ENCODE assay signal across 13 cellular contexts in the genomic region with DNA sequence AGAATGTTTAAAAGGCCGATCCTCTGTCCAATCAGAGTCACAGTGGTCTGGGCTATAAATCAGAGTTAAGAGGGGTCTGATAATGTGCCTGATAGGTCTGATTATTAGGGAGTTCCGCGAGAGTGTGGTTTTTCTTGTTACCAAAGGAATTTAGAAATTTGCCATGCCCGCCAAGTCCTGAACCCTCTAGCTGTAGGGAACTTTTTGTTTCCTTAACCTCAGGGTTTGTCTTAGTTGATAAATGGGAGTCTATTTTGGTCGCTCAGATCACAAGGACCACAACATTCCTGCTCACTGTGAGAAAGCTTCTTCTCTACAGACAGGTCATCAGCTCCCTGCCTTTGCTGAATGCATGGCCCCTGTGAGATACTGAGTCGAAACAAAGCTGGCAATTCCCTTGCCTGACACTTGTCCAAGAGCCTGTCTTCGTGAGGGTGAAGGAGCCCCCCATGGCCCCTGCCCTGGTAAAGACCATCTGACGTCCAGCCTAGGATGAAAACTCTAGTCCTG.
DNase-seq lines count a peak whose midpoint lies in the region; ATAC-seq and TF ChIP-seq lines count a peak whose summit lies in the region.
"Had no signal": no experiment of that assay in that cellular context is flagged by ENCODE, and none has a peak within 500 bp of the region (broad histone marks: within the 10 kb centered on the region; RNA-seq: fewer than 3 reads in every experiment).

No MANE protein-coding gene starts in this region.

- intact Hi-C loops in left lung (cut with DNase I), result no loop called here

- no peak overlapping the region for H4K8ac ChIP-seq in H9 (replicated peaks; ENCODE audit: insufficient read length, low read depth, low read length)

- no peak overlapping the region for H4K91ac ChIP-seq in H9 (ENCODE audit: insufficient read length, low read depth, low read length)

- H3K79me1 ChIP-seq in H9 (ENCODE audit: insufficient read depth, low read depth, low read length, poor library complexity, severe bottlenecking), result no peaks in the 10 kb centered on the region

- H2BK20ac ChIP-seq in H9 (ENCODE audit: low read depth, low read length, poor library complexity, severe bottlenecking), result no peak overlapping the region

- H3K4me2 ChIP-seq in hepatocyte (peak overlapping the region; percentile 53), H9 (ENCODE audit: insufficient read depth, insufficient read length, low read length) (no peak overlapping the region)
- H3K4me2 ChIP-seq: GM23338 had no signal

- H3K27me3 Mint-ChIP-seq in nephron progenitor cell (ENCODE audit: low read depth, poor library complexity) (no peaks in the 10 kb centered on the region), H9 (ENCODE audit: low read depth) (no peaks in the 10 kb centered on the region)

- no peak overlapping the region for H2AK5ac ChIP-seq in H9 (ENCODE audit: insufficient read length, low read length)

- H3K9me3 ChIP-seq in hepatocyte (ENCODE audit: low read depth), result no peaks in the 10 kb centered on the region
- H3K9me3 ChIP-seq in left lung, result no peaks in the 10 kb centered on the region
- no peaks in the 10 kb centered on the region for H3K9me3 ChIP-seq in H9 (ENCODE audit: control insufficient read depth, low read depth, low read length)
- H3K9me3 ChIP-seq: HAP-1 had no signal

- TF ChIP-seq CTCF in hepatocyte (IDR thresholded peaks at IDR 0.05; ENCODE audit: poor library complexity), result no peak
- no peak for TF ChIP-seq CTCF in nephron progenitor cell (IDR thresholded peaks at IDR 0.05)
- no peak for TF ChIP-seq CTCF in left lung (IDR thresholded peaks at IDR 0.05)
- no peak for TF ChIP-seq CTCF in H9 (conservative IDR thresholded peaks at IDR 0.05)

- H3T11ph ChIP-seq in H9 (ENCODE audit: low read length), result no peak overlapping the region

- 19% methylated on average over 8 of the region's 8 CpGs for WGBS in hepatocyte (ENCODE audit: low lambda C conversion rate, missing lambda C conversion rate)
- WGBS in H9 (ENCODE audit: extremely low coverage, insufficient read length, low lambda C conversion rate), result no CpG with 5 or more reads among the region's 8 CpGs

- no peak overlapping the region for H2BK15ac ChIP-seq in H9 (ENCODE audit: low read depth, low read length)

- H2BK5ac ChIP-seq in H9 (ENCODE audit: insufficient read length, low read length), result no peak overlapping the region

- H3K9me3 Mint-ChIP-seq in nephron progenitor cell (peaks cover 7% of the 10 kb centered on the region), H9 (no peaks in the 10 kb centered on the region; a peak in 2 of 5 replicates)
- H3K9me3 Mint-ChIP-seq: CD4-positive, alpha-beta T cell had no signal

- H3K18ac ChIP-seq in H9 (ENCODE audit: insufficient read length, low read depth, low read length), result no peak overlapping the region

- H3K79me2 ChIP-seq in hepatocyte (no peaks in the 10 kb centered on the region), H9 (ENCODE audit: insufficient read depth, low read length) (no peaks in the 10 kb centered on the region)

- H3K4me3 ChIP-seq in hepatocyte, result no peak overlapping the region
- H3K4me3 ChIP-seq in left lung, result no peak overlapping the region
- H3K4me3 ChIP-seq: GM23338, HAP-1 had no signal

- H3K4me1 ChIP-seq in hepatocyte (ENCODE audit: insufficient read depth) (peaks cover 29% of the 10 kb centered on the region), left lung (no peaks in the 10 kb centered on the region), H9 (ENCODE audit: insufficient read depth, low read length) (no peaks in the 10 kb centered on the region)
- H3K4me1 ChIP-seq: HAP-1 had no signal

- no peak for ATAC-seq in left lung
- no peak for ATAC-seq in esophagus mucosa
- no peak for ATAC-seq in GM18867 (IDR thresholded peaks at IDR 0.05; ENCODE audit: unreplicated experiment)
- ATAC-seq: GM23338 had no signal

- peaks cover 39% of the 10 kb centered on the region for H3K4me1 Mint-ChIP-seq in nephron progenitor cell
- no peaks in the 10 kb centered on the region for H3K4me1 Mint-ChIP-seq in H9
- H3K4me1 Mint-ChIP-seq: B cell, GM23338 had no signal

- peaks cover 2% of the 10 kb centered on the region for H3K23me2 ChIP-seq in H9 (ENCODE audit: insufficient read length, low read depth, low read length, poor library complexity, severe bottlenecking)

- no peak overlapping the region for H3K23ac ChIP-seq in H9 (ENCODE audit: insufficient read length, low read depth, low read length)

- H2AFZ ChIP-seq in hepatocyte, result no peak overlapping the region
- no peak overlapping the region for H2AFZ ChIP-seq in H9 (ENCODE audit: low read length)
- H2AFZ ChIP-seq: GM23338 had no signal

- H4K20me1 ChIP-seq in hepatocyte (ENCODE audit: insufficient read depth, poor library complexity, severe bottlenecking) (no peaks in the 10 kb centered on the region), H9 (ENCODE audit: control insufficient read depth, insufficient read depth, insufficient read length) (no peaks in the 10 kb centered on the region)

- H3K56ac ChIP-seq in H9 (ENCODE audit: insufficient read length, low read depth, low read length), result no peak overlapping the region

- DNase-seq in SW480 (ENCODE audit: low spot score) (peak; percentile 7), hepatocyte (ENCODE audit: low spot score) (no peak), nephron progenitor cell (no peak), left lung (no peak), H9 (no peak)
- DNase-seq: C1 segment of cervical spinal cord; CD4-positive, alpha-beta T cell; DMS79 had no signal

- H3K27ac Mint-ChIP-seq in nephron progenitor cell (peak overlapping the region; percentile 58), H9 (no peak overlapping the region)
- H3K27ac Mint-ChIP-seq: B cell; CD4-positive, alpha-beta T cell; GM23338 had no signal

- H3K9me2 ChIP-seq in hepatocyte (replicated peaks; ENCODE audit: insufficient read depth), result no peaks in the 10 kb centered on the region

- peak overlapping the region; percentile 37 for H3K27ac ChIP-seq in hepatocyte
- no peak overlapping the region for H3K27ac ChIP-seq in left lung
- H3K27ac ChIP-seq in H9 (ENCODE audit: insufficient read length, low read depth, low read length), result no peak overlapping the region

- H3K36me3 ChIP-seq in hepatocyte (replicated peaks; ENCODE audit: insufficient read depth, low read depth), result no peaks in the 10 kb centered on the region
- H3K36me3 ChIP-seq in left lung, result no peaks in the 10 kb centered on the region
- H3K36me3 ChIP-seq: HAP-1 had no signal

- H3K9ac ChIP-seq in H9 (ENCODE audit: extremely low read depth, insufficient read length, low read length), result no peak overlapping the region

- H3K36me3 Mint-ChIP-seq in nephron progenitor cell (ENCODE audit: low read depth) (no peaks in the 10 kb centered on the region), H9 (ENCODE audit: insufficient read depth in 1 of 3, low read depth in 3 of 3) (peaks cover 0 to 2% (median 0%) of the 10 kb centered on the region in 3 experiments; a peak in 1 of 7 replicates)

- H3K4ac ChIP-seq in H9 (ENCODE audit: low read depth, low read length), result no peak overlapping the region

- H3K27me3 ChIP-seq in hepatocyte (no peaks in the 10 kb centered on the region), left lung (no peaks in the 10 kb centered on the region), H9 (ENCODE audit: insufficient read depth, low read length) (no peaks in the 10 kb centered on the region)

- H2BK12ac ChIP-seq in H9 (ENCODE audit: insufficient read length, low read depth, low read length), result no peak overlapping the region

- H2BK120ac ChIP-seq in H9 (ENCODE audit: low read depth, low read length, poor library complexity, severe bottlenecking), result no peak overlapping the region

- H4K5ac ChIP-seq in H9 (ENCODE audit: insufficient read length, low read depth, low read length), result no peak overlapping the region

- H3K4me3 Mint-ChIP-seq in nephron progenitor cell (no peak overlapping the region), H9 (no peak overlapping the region)
- H3K4me3 Mint-ChIP-seq: B cell; CD4-positive, alpha-beta T cell; GM23338 had no signal

- H3K14ac ChIP-seq in H9 (ENCODE audit: insufficient read depth, low read length), result no peak overlapping the region
